17 cellular contexts compared by ENCODE assay signal in genomic region chr2:121233486-121234110, GRCh38. TPM values are rescaled to one million over a fixed set of nuclear protein-coding genes. Genes with fewer than 3 reads are reported as not detected.
DNase-seq lines count a peak whose midpoint lies in the region; ATAC-seq, FAIRE-seq and TF ChIP-seq lines count a peak whose summit lies in the region.
"Had no signal": no experiment of that assay in that cellular context is flagged by ENCODE, and none has a peak within 500 bp of the region (broad histone marks: within the 10 kb centered on the region; RNA-seq: fewer than 3 reads in every experiment).

No MANE protein-coding gene starts in this region.

- CTCF ChIA-PET in K562 (lab: Yijun Ruan, JAX; ENCODE audit: low intra/inter-chr PET ratio): no interaction called here

- peak; percentile 56; the same call in 2 of the 3 replicates for ATAC-seq in K562
- ATAC-seq in upper lobe of right lung: no peak
- no peak for ATAC-seq in GM21786 (IDR thresholded peaks at IDR 0.05; ENCODE audit: unreplicated experiment)
- ATAC-seq: A549, HCT116 had no signal

- H3K36me3 ChIP-seq in K562 (ENCODE audit: control insufficient read depth, insufficient read depth, low read length): no peaks in the 10 kb centered on the region
- H3K36me3 ChIP-seq in kidney (ENCODE audit: control insufficient read depth in 1 of 2, insufficient read depth in 2 of 2, low read length in 2 of 2): peaks cover 45 to 82% of the 10 kb centered on the region in 2 donors
- no peaks in the 10 kb centered on the region for H3K36me3 ChIP-seq in neural progenitor cell
- no peaks in the 10 kb centered on the region for H3K36me3 ChIP-seq in upper lobe of right lung
- H3K36me3 ChIP-seq: BLaER1 treated with 17β-estradiol and CSF1 and Interleukin-3, amounts not matched to agents 10 nM and 100 nM had no signal

- WGBS in K562 (ENCODE audit: insufficient coverage, low coverage, missing lambda C conversion rate): 5% methylated on average over 8 of the region's 11 CpGs

- in situ Hi-C loops in K562 (cut with MboI): no loop called here
- in situ Hi-C loops in KBM-7 (cut with MboI; ENCODE audit: low pct_unique_long_range_greater_than_20kb, low sequenced_read_pairs): no loop called here

- H4K20me1 ChIP-seq in K562 (replicated peaks; ENCODE audit: control insufficient read depth, insufficient read depth, low read length) (peaks cover 7% of the 10 kb centered on the region), neural progenitor cell (ENCODE audit: low read depth) (no peaks in the 10 kb centered on the region)
- H4K20me1 ChIP-seq: BLaER1 treated with 17β-estradiol and CSF1 and Interleukin-3, amounts not matched to agents 10 nM and 100 nM had no signal

- H3K27ac ChIP-seq in K562 (ENCODE audit: extremely low read depth, low read depth, low read length) (no peak overlapping the region), kidney (ENCODE audit: low read depth in 2 of 2, low read length in 2 of 2) (no peak overlapping the region), neural progenitor cell (no peak overlapping the region), upper lobe of right lung (no peak overlapping the region)
- H3K27ac ChIP-seq: A549; BLaER1 treated with 17β-estradiol and CSF1 and Interleukin-3, amounts not matched to agents 10 nM and 100 nM had no signal

- DNase-seq in K562 (ENCODE audit: extremely low read depth in 1 of 4, low spot score in 3 of 4) (no peak), kidney (peak; percentile 66), neural progenitor cell (ENCODE audit: low spot score) (no peak), upper lobe of right lung (peak; percentile 40), KBM-7 (no peak), germinal center (ENCODE audit: low spot score) (no peak)
- DNase-seq: CD4-positive, CD25-positive, alpha-beta regulatory T cell; DMS53; GF-D8 had no signal

- H3K4me2 ChIP-seq in K562 (ENCODE audit: insufficient read depth, low read length): no peak overlapping the region
- H3K4me2 ChIP-seq in neural progenitor cell: no peak overlapping the region
- H3K4me2 ChIP-seq: A549; BLaER1 treated with 17β-estradiol and CSF1 and Interleukin-3, amounts not matched to agents 10 nM and 100 nM had no signal

- TF ChIP-seq POLR2A in K562 (conservative IDR thresholded peaks at IDR 0.05): no peak

- intact Hi-C loops in K562 (cut with micrococcal nuclease) (no loop called here), kidney (cut with DNase I) (no loop called here), upper lobe of right lung (cut with DNase I) (no loop called here)

- H3F3A ChIP-seq in neural progenitor cell (ENCODE audit: low read depth): no peaks in the 10 kb centered on the region

- H3K79me2 ChIP-seq in K562 (ENCODE audit: control insufficient read depth, insufficient read depth, low read length): no peaks in the 10 kb centered on the region
- no peaks in the 10 kb centered on the region for H3K79me2 ChIP-seq in neural progenitor cell (ENCODE audit: low read depth)

- peaks cover 13% of the 10 kb centered on the region for H3K27me3 Mint-ChIP-seq in neural progenitor cell (ENCODE audit: insufficient read depth, low read depth)
- H3K27me3 Mint-ChIP-seq: CD4-positive, CD25-positive, alpha-beta regulatory T cell had no signal

- H3K9me1 ChIP-seq in K562 (ENCODE audit: control insufficient read depth, insufficient read depth, low read length): no peaks in the 10 kb centered on the region

- H3K9me3 Mint-ChIP-seq in neural progenitor cell: no peaks in the 10 kb centered on the region
- H3K9me3 Mint-ChIP-seq: CD4-positive, CD25-positive, alpha-beta regulatory T cell had no signal

- peaks cover 23% of the 10 kb centered on the region for H3K4me1 Mint-ChIP-seq in neural progenitor cell
- H3K4me1 Mint-ChIP-seq: CD4-positive, CD25-positive, alpha-beta regulatory T cell had no signal

- H3K9ac ChIP-seq in K562 (ENCODE audit: insufficient read depth in 1 of 2, low read depth in 2 of 2, low read length in 2 of 2) (no peak overlapping the region), kidney (ENCODE audit: low read length in 2 of 2) (no peak overlapping the region), neural progenitor cell (no peak overlapping the region)
- H3K9ac ChIP-seq: BLaER1 treated with 17β-estradiol and CSF1 and Interleukin-3, amounts not matched to agents 10 nM and 100 nM had no signal

- peak overlapping the region; percentile 15 for H3K27ac Mint-ChIP-seq in neural progenitor cell

- H3K36me3 Mint-ChIP-seq in neural progenitor cell: no peaks in the 10 kb centered on the region
- H3K36me3 Mint-ChIP-seq: CD4-positive, CD25-positive, alpha-beta regulatory T cell had no signal

- H2AFZ ChIP-seq in K562 (ENCODE audit: low read depth, low read length) (no peak overlapping the region), neural progenitor cell (replicated peaks) (no peak overlapping the region)

- no peak for TF ChIP-seq EP300 in K562 (IDR thresholded peaks at IDR 0.05; ENCODE audit: low read length)

- FAIRE-seq in K562 (lab: Jason Lieb, UNC) (no peak), kidney (lab: Jason Lieb, UNC) (no peak)
- FAIRE-seq: A549, GM19239, H54, HTR-8/SVneo had no signal

- no peak for TF ChIP-seq CTCF in K562 (IDR thresholded peaks at IDR 0.05 in 2 of 3, conservative IDR thresholded peaks at IDR 0.05 in 1 of 3; ENCODE audit: insufficient read depth in 2 of 3, low read depth in 1 of 3, low read length in 3 of 3)
- no peak for TF ChIP-seq CTCF in kidney (IDR thresholded peaks at IDR 0.05; ENCODE audit: borderline replicate concordance, extremely low read depth, insufficient read depth)
- no peak for TF ChIP-seq CTCF in neural progenitor cell (IDR thresholded peaks at IDR 0.05)
- no peak for TF ChIP-seq CTCF in upper lobe of right lung (IDR thresholded peaks at IDR 0.05)

- H3K4me3 ChIP-seq in K562 (no peak overlapping the region), kidney (ENCODE audit: low read length in 2 of 2) (no peak overlapping the region), neural progenitor cell (no peak overlapping the region), upper lobe of right lung (no peak overlapping the region)
- H3K4me3 ChIP-seq: A549; BLaER1 treated with 17β-estradiol and CSF1 and Interleukin-3, amounts not matched to agents 10 nM and 100 nM had no signal

- H3K9me3 ChIP-seq in K562 (replicated peaks; ENCODE audit: control insufficient read depth, insufficient read depth, low read depth, low read length) (no peaks in the 10 kb centered on the region), kidney (ENCODE audit: control insufficient read depth in 1 of 2, low read length in 2 of 2) (no peaks in the 10 kb centered on the region), neural progenitor cell (ENCODE audit: low read depth) (no peaks in the 10 kb centered on the region), upper lobe of right lung (no peaks in the 10 kb centered on the region)
- H3K9me3 ChIP-seq: A549; BLaER1 treated with 17β-estradiol and CSF1 and Interleukin-3, amounts not matched to agents 10 nM and 100 nM had no signal

- H3K27me3 ChIP-seq in K562 (ENCODE audit: control insufficient read depth in 2 of 2, insufficient read depth in 2 of 2, low read length in 2 of 2): peaks cover 23 to 72% of the 10 kb centered on the region in 2 experiments; a peak in 4 of 5 replicates
- H3K27me3 ChIP-seq in neural progenitor cell: no peaks in the 10 kb centered on the region
- no peaks in the 10 kb centered on the region for H3K27me3 ChIP-seq in upper lobe of right lung
- H3K27me3 ChIP-seq: BLaER1 treated with 17β-estradiol and CSF1 and Interleukin-3, amounts not matched to agents 10 nM and 100 nM had no signal

- POLR2A ChIA-PET in K562 (lab: Yijun Ruan, JAX): no interaction called here

- no peak for TF ChIP-seq RAD21 in K562 (CRISPR knock-in tag; conservative IDR thresholded peaks at IDR 0.05 in 1 of 2, IDR thresholded peaks at IDR 0.05 in 1 of 2)

- BruUV-seq in K562 (replicated peaks; lab: Mats Ljungman, UMichigan): no TSS peak

- no peaks in the 10 kb centered on the region for H3K4me1 ChIP-seq in K562 (replicated peaks in 1 of 2; ENCODE audit: control insufficient read depth in 2 of 2, insufficient read depth in 2 of 2, low read length in 2 of 2)
- peaks cover 5 to 6% of the 10 kb centered on the region in 2 donors for H3K4me1 ChIP-seq in kidney (ENCODE audit: control insufficient read depth in 1 of 2, insufficient read depth in 1 of 2, low read depth in 1 of 2, low read length in 2 of 2)
- no peaks in the 10 kb centered on the region for H3K4me1 ChIP-seq in neural progenitor cell
- no peaks in the 10 kb centered on the region for H3K4me1 ChIP-seq in upper lobe of right lung
- H3K4me1 ChIP-seq: A549; BLaER1 treated with 17β-estradiol and CSF1 and Interleukin-3, amounts not matched to agents 10 nM and 100 nM had no signal

- H3K4me3 Mint-ChIP-seq in neural progenitor cell: no peak overlapping the region
- H3K4me3 Mint-ChIP-seq: CD4-positive, CD25-positive, alpha-beta regulatory T cell had no signal

TF ChIP-seq in K562, 482 proteins besides CTCF, POLR2A, EP300 and RAD21 (continues in another document):
- TF ChIP-seq FOXJ2 (tag; IDR thresholded peaks at IDR 0.05) (no peak), HMGN3 (IDR thresholded peaks at IDR 0.05; ENCODE audit: borderline replicate concordance, extremely low read depth, insufficient read length, low read depth, low read length) (no peak), PTTG1 (tag; IDR thresholded peaks at IDR 0.05; ENCODE audit: low read depth) (no peak)

RNA-seq across cellular contexts. Expression of gene TFCP2L1, which starts 51.4 kb away (rescaled TPM):
- total RNA-seq in K562 (2011; cell fraction: chromatin; rRNA removed; ENCODE audit: low replicate concordance): 0.83 and 0.92 TPM in 2 replicates
- total RNA-seq in K562 (2011; cell fraction: nucleolus; rRNA removed): 0.33 and 0.53 TPM in 2 replicates
- total RNA-seq in K562 (2011; cell fraction: nucleoplasm; rRNA removed): 0.73 and 1.1 TPM in 2 replicates
- total RNA-seq in K562 (2014; rRNA removed) (0.45 and 0.49 TPM in 2 replicates), K562 (2014; rRNA removed; fragmentation: Illumina TruSeq; extraction: Trizol) (0.44 and 0.45 TPM in 2 replicates), K562 (2015; rRNA removed; fragmentation: Illumina TruSeq; extraction: Trizol) (0.34 and 0.36 TPM in 2 replicates), K562 (2021) (1.00 and 1.1 TPM in 2 replicates), kidney (172 TPM), neural progenitor cell (ENCODE audit: low replicate concordance) (0.04 and 0.06 TPM in 2 replicates), upper lobe of right lung (22.0 TPM)
- polyA plus RNA-seq in K562 (2011; rRNA removed) (0.26 and 0.54 TPM in 2 replicates), K562 (2014; fragmentation: Illumina TruSeq; extraction: Trizol) (0.51 and 0.58 TPM in 2 replicates), K562 (2014; fragmentation: Nextera tagmentation; extraction: Ambion mirVana) (under 1 TPM; 0.08 to 0.15 TPM), K562 (2014; rRNA removed) (0.42 and 0.74 TPM in 2 replicates), kidney (ENCODE audit: insufficient read depth, low read depth, low replicate concordance) (44.4 TPM)
- polyA plus RNA-seq in K562 (2011; cell fraction: cytosol; rRNA removed): 0.56 and 1.3 TPM in 2 replicates
- 0.87 and 1.6 TPM in 2 replicates for polyA plus RNA-seq in K562 (2011; cell fraction: nucleus; rRNA removed)
- 0.27 and 1.2 TPM in 2 replicates for polyA plus RNA-seq in K562 (2012)
- 0.51 and 0.74 TPM in 2 replicates for polyA minus RNA-seq in K562 (2011; rRNA and poly(A)+ RNA removed)
- polyA minus RNA-seq in K562 (2011; cell fraction: cytosol; rRNA and poly(A)+ RNA removed): 0.48 and 0.73 TPM in 2 replicates
- polyA minus RNA-seq in K562 (2011; cell fraction: nucleus; rRNA and poly(A)+ RNA removed): 0.22 and 0.27 TPM in 2 replicates
- polyA plus RNA-seq: AG04450; CD4-positive, CD25-positive, alpha-beta regulatory T cell had no signal

Comparison
In these comparisons a context has a peak if more than half of its experiments do, and no peak if none do; other contexts are left out.
1. DNase-seq: peak in kidney (single experiment) and upper lobe of right lung (single experiment); none in K562 (0 of 4), neural progenitor cell (single experiment), KBM-7 (single experiment) and germinal center (single experiment).
2. RNA of gene TFCP2L1, which starts 51.4 kb away (total RNA-seq): 172 TPM in kidney (single experiment) and 22.0 TPM in upper lobe of right lung (single experiment); 0.33 to 1.1 TPM in K562 and 0.04 to 0.06 TPM in neural progenitor cell; every median in the first group is over 10 times any median in the second.